14 cellular contexts compared by ENCODE assay signal in genomic region chr15:31145271-31145911, GRCh38. TPM values are rescaled to one million over a fixed set of nuclear protein-coding genes. Genes with fewer than 3 reads are reported as not detected.
DNase-seq lines count a peak whose midpoint lies in the region; ATAC-seq, FAIRE-seq and TF ChIP-seq lines count a peak whose summit lies in the region.
"Had no signal": no experiment of that assay in that cellular context is flagged by ENCODE, and none has a peak within 500 bp of the region (broad histone marks: within the 10 kb centered on the region; RNA-seq: fewer than 3 reads in every experiment).

No MANE protein-coding gene starts in this region.

- TF ChIP-seq CTCF in Calu3 (IDR thresholded peaks at IDR 0.05; ENCODE audit: unreplicated experiment): no peak

- TF ChIP-seq RAD21 in Ishikawa (IDR thresholded peaks at IDR 0.05; ENCODE audit: low read depth): peak; percentile 40; the same call in 1 of the 2 replicates

- no peaks in the 10 kb centered on the region for H3K4me1 Mint-ChIP-seq in Calu3 (ENCODE audit: low read depth, unreplicated experiment)
- H3K4me1 Mint-ChIP-seq: activated naive CD4-positive, alpha-beta T cell treated with anti-CD3 and anti-CD28 coated beads, Interleukin-2, amount 50 U/mL, for 24 hours had no signal

- DNase-seq in AG20443 (ENCODE audit: low spot score): peak; percentile 5
- peak; percentile 91 for DNase-seq in amniotic epithelial cell (ENCODE audit: low read depth)
- peak; percentile 17 for DNase-seq in iPS-NIHi7 (ENCODE audit: extremely low spot score)
- no peak for DNase-seq in GM19239 (ENCODE audit: insufficient read length, low spot score)
- no peak for DNase-seq in Calu3
- DNase-seq: cortex of kidney, left ventricle myocardium superior, NCI-H1436 treated with DMSO at 0.1 percent for 48 hours, nucleus accumbens had no signal

- intact Hi-C loops in Calu3 (cut with micrococcal nuclease; ENCODE audit: unreplicated experiment): no loop called here

- no peaks in the 10 kb centered on the region for H3K27me3 Mint-ChIP-seq in Calu3 (ENCODE audit: unreplicated experiment)
- H3K27me3 Mint-ChIP-seq: activated naive CD4-positive, alpha-beta T cell treated with anti-CD3 and anti-CD28 coated beads, Interleukin-2, amount 50 U/mL, for 24 hours had no signal

- FAIRE-seq in GM19239 (lab: Jason Lieb, UNC): no peak

- ATAC-seq in GM19395 (IDR thresholded peaks at IDR 0.05; ENCODE audit: unreplicated experiment): no peak
- no peak for ATAC-seq in GM18498 (IDR thresholded peaks at IDR 0.05; ENCODE audit: unreplicated experiment)
- ATAC-seq: left ventricle myocardium superior; stimulated activated effector memory CD8-positive, alpha-beta T cell treated with anti-CD3 and anti-CD28 coated beads, Interleukin-12 subunit alpha, Interleukin-12 subunit beta, amount 100 ng/mL, for 72 hours had no signal

- H3K36me3 Mint-ChIP-seq in Calu3 (ENCODE audit: insufficient read depth, unreplicated experiment): no peaks in the 10 kb centered on the region
- H3K36me3 Mint-ChIP-seq: activated naive CD4-positive, alpha-beta T cell treated with anti-CD3 and anti-CD28 coated beads, Interleukin-2, amount 50 U/mL, for 24 hours; stimulated activated effector memory CD8-positive, alpha-beta T cell treated with anti-CD3 and anti-CD28 coated beads, Interleukin-12 subunit alpha, Interleukin-12 subunit beta, amount 100 ng/mL, for 72 hours had no signal

- TF ChIP-seq EP300 in Ishikawa (IDR thresholded peaks at IDR 0.05; ENCODE audit: borderline replicate concordance): no peak

- H3K9me3 Mint-ChIP-seq in Calu3 (ENCODE audit: low read depth, unreplicated experiment): no peaks in the 10 kb centered on the region
- H3K9me3 Mint-ChIP-seq: activated naive CD4-positive, alpha-beta T cell treated with anti-CD3 and anti-CD28 coated beads, Interleukin-2, amount 50 U/mL, for 24 hours; stimulated activated effector memory CD8-positive, alpha-beta T cell treated with anti-CD3 and anti-CD28 coated beads, Interleukin-12 subunit alpha, Interleukin-12 subunit beta, amount 100 ng/mL, for 72 hours had no signal

- CTCF ChIA-PET in Calu3 (lab: Charles Lee): no interaction called here

- no TSS peak for BruUV-seq in Calu3 (replicated peaks; lab: Mats Ljungman, UMichigan)

- H3K27ac Mint-ChIP-seq in Calu3 (ENCODE audit: unreplicated experiment): no peak overlapping the region
- H3K27ac Mint-ChIP-seq: activated naive CD4-positive, alpha-beta T cell treated with anti-CD3 and anti-CD28 coated beads, Interleukin-2, amount 50 U/mL, for 24 hours; stimulated activated effector memory CD8-positive, alpha-beta T cell treated with anti-CD3 and anti-CD28 coated beads, Interleukin-12 subunit alpha, Interleukin-12 subunit beta, amount 100 ng/mL, for 72 hours had no signal

- no peak overlapping the region for H3K4me3 Mint-ChIP-seq in Calu3 (ENCODE audit: low read depth, unreplicated experiment)
- H3K4me3 Mint-ChIP-seq: activated naive CD4-positive, alpha-beta T cell treated with anti-CD3 and anti-CD28 coated beads, Interleukin-2, amount 50 U/mL, for 24 hours; stimulated activated effector memory CD8-positive, alpha-beta T cell treated with anti-CD3 and anti-CD28 coated beads, Interleukin-12 subunit alpha, Interleukin-12 subunit beta, amount 100 ng/mL, for 72 hours had no signal

TF ChIP-seq in Ishikawa, 13 proteins besides CTCF, POLR2A, EP300 and RAD21:
- no peak for TF ChIP-seq CEBPB (IDR thresholded peaks at IDR 0.05)
- TF ChIP-seq MAX (IDR thresholded peaks at IDR 0.05): no peak
- TF ChIP-seq, protein P1, sequence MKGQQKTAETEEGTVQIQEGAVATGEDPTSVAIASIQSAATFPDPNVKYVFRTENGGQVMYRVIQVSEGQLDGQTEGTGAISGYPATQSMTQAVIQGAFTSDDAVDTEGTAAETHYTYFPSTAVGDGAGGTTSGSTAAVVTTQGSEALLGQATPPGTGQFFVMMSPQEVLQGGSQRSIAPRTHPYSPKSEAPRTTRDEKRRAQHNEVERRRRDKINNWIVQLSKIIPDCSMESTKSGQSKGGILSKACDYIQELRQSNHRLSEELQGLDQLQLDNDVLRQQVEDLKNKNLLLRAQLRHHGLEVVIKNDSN (IDR thresholded peaks at IDR 0.05): no peak
- TF ChIP-seq TAF1 (IDR thresholded peaks at IDR 0.05; ENCODE audit: low read depth): no peak
- TF ChIP-seq CREB1 (IDR thresholded peaks at IDR 0.05; ENCODE audit: low read depth): no peak
TF ChIP-seq in Ishikawa: peak in this region for 0.

RNA-seq across cellular contexts. Expression of gene TRPM1, which starts 43.9 kb away (rescaled TPM):
- total RNA-seq in Calu3 (2022): not detected in 2 replicates
- total RNA-seq: left ventricle myocardium superior had no signal

Comparison
In these comparisons a context has a peak if more than half of its experiments do, and no peak if none do; other contexts are left out.
1. DNase-seq: peak in AG20443 (single experiment), amniotic epithelial cell (single experiment) and iPS-NIHi7 (single experiment); none in GM19239 (single experiment) and Calu3 (single experiment).